In the genomic region with DNA sequence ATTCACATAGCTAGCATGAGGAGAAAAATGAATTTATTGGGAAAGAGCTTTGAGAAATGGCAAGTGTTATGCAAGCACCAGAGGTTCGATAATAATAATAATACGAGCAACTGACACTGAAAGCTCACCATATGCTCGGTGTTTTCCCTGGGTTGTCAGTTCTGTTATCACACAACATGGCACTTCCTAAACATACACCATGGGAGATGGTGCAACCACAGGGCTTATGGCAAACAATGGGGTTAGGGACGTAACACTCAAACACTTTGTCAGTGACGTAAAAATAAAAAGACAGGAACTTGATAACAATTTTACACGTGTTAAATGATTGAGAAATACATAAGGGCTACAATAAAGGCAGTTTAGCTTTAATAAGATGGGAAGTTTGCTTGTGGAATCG, we compare ENCODE assay signal across 24 cellular contexts. TPM values are rescaled to one million over a fixed set of nuclear protein-coding genes. Genes with fewer than 3 reads are reported as not detected.
A peak's percentile ranks its signal among the peaks of the same experiment; 100 is the strongest.
DNase-seq lines count a peak whose midpoint lies in the region; ATAC-seq and TF ChIP-seq lines count a peak whose summit lies in the region.
"Had no signal": no experiment of that assay in that cellular context is flagged by ENCODE, and none has a peak within 500 bp of the region (broad histone marks: within the 10 kb centered on the region; RNA-seq: fewer than 3 reads in every experiment).

No MANE protein-coding gene starts in this region.

- H3K27me3 Mint-ChIP-seq in activated T-helper 17 cell treated with anti-CD3 and anti-CD28 coated beads, Interleukin-2, amount 50 U/mL, for 72 hours = no peaks in the 10 kb centered on the region
- peaks cover 30 to 44% of the 10 kb centered on the region in 2 donors for H3K27me3 Mint-ChIP-seq in stimulated activated naive B cell treated with anti-CD40 and anti-IgM and Interleukin-4, amounts not matched to agents 10 μg/mL and 1 μg/mL and 100 μg/mL, for 72 hours

- H3K79me2 ChIP-seq in PC-3 (ENCODE audit: low read length) = no peaks in the 10 kb centered on the region

- no TSS peak for BruUV-seq in PC-3 (replicated peaks; lab: Mats Ljungman, UMichigan)

- no peaks in the 10 kb centered on the region for H3K36me3 Mint-ChIP-seq in activated T-helper 17 cell treated with anti-CD3 and anti-CD28 coated beads, Interleukin-2, amount 50 U/mL, for 72 hours (ENCODE audit: low read depth)
- H3K36me3 Mint-ChIP-seq in stimulated activated naive B cell treated with anti-CD40 and anti-IgM and Interleukin-4, amounts not matched to agents 10 μg/mL and 1 μg/mL and 100 μg/mL, for 72 hours = peaks cover 1 to 13% of the 10 kb centered on the region in 2 donors
- H3K36me3 Mint-ChIP-seq: activated naive CD8-positive, alpha-beta T cell treated with anti-CD3 and anti-CD28 coated beads, Interleukin-2, amount 10 ng/mL, durations not matched to agents 7 days and 5 days; stimulated activated memory B cell treated with anti-CD40 and anti-IgM and Interleukin-4, amounts not matched to agents 10 μg/mL and 1 μg/mL and 100 μg/mL, for 72 hours had no signal

- no peak overlapping the region for H3K27ac ChIP-seq in lower lobe of right lung
- no peak overlapping the region for H3K27ac ChIP-seq in PC-3 (ENCODE audit: low read length)
- H3K27ac ChIP-seq: transverse colon had no signal

- no peak overlapping the region for H2AFZ ChIP-seq in PC-3 (ENCODE audit: low read length)
- H2AFZ ChIP-seq: GM23338 had no signal

- peak; percentile 52 for DNase-seq in activated effector memory CD4-positive, alpha-beta T cell treated with anti-CD3 and anti-CD28 coated beads, Interleukin-2, amount 50 U/mL, for 16 hours
- DNase-seq in activated effector memory CD4-positive, alpha-beta T cell treated with Interleukin-2 at 50 U/mL for 16 hours = no peak
- DNase-seq in NCI-H1694 treated with DMSO at 0.1 percent for 48 hours (lab: John Stamatoyannopoulos, UW) (peak; percentile 51), hepatic stellate cell (ENCODE audit: low spot score) (no peak), lower lobe of right lung (no peak), PC-3 (no peak)
- no peak for DNase-seq in stimulated activated naive B cell treated with anti-CD40 and anti-IgM and Interleukin-4, amounts not matched to agents 10 μg/mL and 1 μg/mL and 100 μg/mL, for 72 hours
- DNase-seq: activated CD4-positive, alpha-beta T cell treated with anti-CD3 and anti-CD28 coated beads, Interleukin-2, amount 50 U/mL, for 48 hours; activated naive CD8-positive, alpha-beta T cell treated with anti-CD3 and anti-CD28 coated beads, Interleukin-2, amount 10 ng/mL, durations not matched to agents 7 days and 5 days; activated T-cell treated with anti-CD3 and anti-CD28 coated beads, Interleukin-2, amount 50 U/mL, for 1 hour; CD8-positive, alpha-beta memory T cell; cortex of kidney; foreskin fibroblast; midbrain; NCI-H2107; NCI-H748 treated with DMSO at 0.1 percent for 48 hours; transverse colon had no signal

- no peak overlapping the region for H3K9ac ChIP-seq in PC-3 (ENCODE audit: low read length)

- POLR2A ChIA-PET in PC-3 (lab: Charles Lee; ENCODE audit: unreplicated experiment) = no interaction called here

- TF ChIP-seq CTCF in lower lobe of right lung (IDR thresholded peaks at IDR 0.05) (no peak), PC-3 (conservative IDR thresholded peaks at IDR 0.05; ENCODE audit: low read depth, low read length) (no peak)

- intact Hi-C loops in lower lobe of right lung (cut with DNase I) = no loop called here
- intact Hi-C loops in PC-3 (cut with micrococcal nuclease) = no loop called here

- H3F3A ChIP-seq in PC-3 (ENCODE audit: low read length, unreplicated experiment) = no peaks in the 10 kb centered on the region

- H3K9me3 ChIP-seq in lower lobe of right lung = peaks cover 10% of the 10 kb centered on the region
- H3K9me3 ChIP-seq in PC-3 (ENCODE audit: low read length) = no peaks in the 10 kb centered on the region

- H3K27ac Mint-ChIP-seq in activated T-helper 17 cell treated with anti-CD3 and anti-CD28 coated beads, Interleukin-2, amount 50 U/mL, for 72 hours = no peak overlapping the region
- no peak overlapping the region for H3K27ac Mint-ChIP-seq in stimulated activated naive B cell treated with anti-CD40 and anti-IgM and Interleukin-4, amounts not matched to agents 10 μg/mL and 1 μg/mL and 100 μg/mL, for 72 hours
- H3K27ac Mint-ChIP-seq: activated naive CD8-positive, alpha-beta T cell treated with anti-CD3 and anti-CD28 coated beads, Interleukin-2, amount 10 ng/mL, durations not matched to agents 7 days and 5 days; GM23338; stimulated activated memory B cell treated with anti-CD40 and anti-IgM and Interleukin-4, amounts not matched to agents 10 μg/mL and 1 μg/mL and 100 μg/mL, for 72 hours had no signal

- H3K36me3 ChIP-seq in lower lobe of right lung = no peaks in the 10 kb centered on the region
- H3K36me3 ChIP-seq in PC-3 (ENCODE audit: low read depth, low read length) = no peaks in the 10 kb centered on the region
- H3K36me3 ChIP-seq: transverse colon had no signal

- H3K27me3 ChIP-seq in lower lobe of right lung (ENCODE audit: low read depth) (peaks cover 11% of the 10 kb centered on the region), PC-3 (ENCODE audit: low read length) (no peaks in the 10 kb centered on the region)

- H4K20me1 ChIP-seq in PC-3 (ENCODE audit: low read length) = no peaks in the 10 kb centered on the region

- H3K9me2 ChIP-seq in PC-3 (replicated peaks; ENCODE audit: low read length) = no peaks in the 10 kb centered on the region

- H3K4me1 Mint-ChIP-seq in activated T-helper 17 cell treated with anti-CD3 and anti-CD28 coated beads, Interleukin-2, amount 50 U/mL, for 72 hours = no peaks in the 10 kb centered on the region
- peaks cover 9 to 15% of the 10 kb centered on the region in 2 donors for H3K4me1 Mint-ChIP-seq in stimulated activated naive B cell treated with anti-CD40 and anti-IgM and Interleukin-4, amounts not matched to agents 10 μg/mL and 1 μg/mL and 100 μg/mL, for 72 hours
- H3K4me1 Mint-ChIP-seq: activated naive CD8-positive, alpha-beta T cell treated with anti-CD3 and anti-CD28 coated beads, Interleukin-2, amount 10 ng/mL, durations not matched to agents 7 days and 5 days; GM23338 had no signal

- H3K4me2 ChIP-seq in PC-3 (ENCODE audit: low read length) = no peak overlapping the region
- H3K4me2 ChIP-seq: GM23338 had no signal

- H3K4me3 Mint-ChIP-seq in activated T-helper 17 cell treated with anti-CD3 and anti-CD28 coated beads, Interleukin-2, amount 50 U/mL, for 72 hours = no peak overlapping the region
- H3K4me3 Mint-ChIP-seq in stimulated activated naive B cell treated with anti-CD40 and anti-IgM and Interleukin-4, amounts not matched to agents 10 μg/mL and 1 μg/mL and 100 μg/mL, for 72 hours = no peak overlapping the region
- H3K4me3 Mint-ChIP-seq: activated naive CD8-positive, alpha-beta T cell treated with anti-CD3 and anti-CD28 coated beads, Interleukin-2, amount 10 ng/mL, durations not matched to agents 7 days and 5 days; CD8-positive, alpha-beta memory T cell; GM23338; stimulated activated memory B cell treated with anti-CD40 and anti-IgM and Interleukin-4, amounts not matched to agents 10 μg/mL and 1 μg/mL and 100 μg/mL, for 72 hours had no signal

- CTCF ChIA-PET in PC-3 (lab: Charles Lee) = no interaction called here

- no peaks in the 10 kb centered on the region for H3K4me1 ChIP-seq in lower lobe of right lung
- H3K4me1 ChIP-seq in PC-3 (ENCODE audit: insufficient read depth, low read length) = no peaks in the 10 kb centered on the region
- H3K4me1 ChIP-seq: transverse colon had no signal

- H3K4me3 ChIP-seq in lower lobe of right lung (no peak overlapping the region), PC-3 (ENCODE audit: low read length) (no peak overlapping the region)
- H3K4me3 ChIP-seq: GM23338, transverse colon had no signal

- peak; percentile 42 for ATAC-seq in activated T-helper 17 cell treated with anti-CD3 and anti-CD28 coated beads, Interleukin-2, amount 50 U/mL, for 72 hours (replicated peaks)
- ATAC-seq in stimulated activated naive B cell treated with anti-CD40 and anti-IgM and Interleukin-4, amounts not matched to agents 10 μg/mL and 1 μg/mL and 100 μg/mL, for 72 hours (replicated peaks) = peak; percentile 54 to 68
- ATAC-seq in lower lobe of right lung (no peak), PC-3 (no peak)
- ATAC-seq: GM23338; stimulated activated memory B cell treated with anti-CD40 and anti-IgM and Interleukin-4, amounts not matched to agents 10 μg/mL and 1 μg/mL and 100 μg/mL, for 72 hours had no signal

- H3K9me3 Mint-ChIP-seq in activated T-helper 17 cell treated with anti-CD3 and anti-CD28 coated beads, Interleukin-2, amount 50 U/mL, for 72 hours = peaks cover 12% of the 10 kb centered on the region
- H3K9me3 Mint-ChIP-seq in stimulated activated naive B cell treated with anti-CD40 and anti-IgM and Interleukin-4, amounts not matched to agents 10 μg/mL and 1 μg/mL and 100 μg/mL, for 72 hours = peaks cover 10 to 12% of the 10 kb centered on the region in 2 donors

RNA-seq across cellular contexts. Expression of gene OR1D5, which starts 23.7 kb away (rescaled TPM):
- not detected for total RNA-seq in activated T-helper 17 cell treated with anti-CD3 and anti-CD28 coated beads, Interleukin-2, amount 50 U/mL, for 72 hours
- not detected for total RNA-seq in lower lobe of right lung
- total RNA-seq in PC-3 (2014; rRNA removed) = not detected in 2 replicates
- total RNA-seq: activated naive CD8-positive, alpha-beta T cell treated with anti-CD3 and anti-CD28 coated beads, Interleukin-2, amount 10 ng/mL, durations not matched to agents 7 days and 5 days; CD8-positive, alpha-beta memory T cell; Daoy; endothelial cell of umbilical vein; GM23338; renal cortical epithelial cell; RPMI7951; transverse colon had no signal

Comparison
In these comparisons a context has a peak if more than half of its experiments do, and no peak if none do; other contexts are left out.
1. DNase-seq: peak in activated effector memory CD4-positive, alpha-beta T cell treated with anti-CD3 and anti-CD28 coated beads, Interleukin-2, amount 50 U/mL, for 16 hours (single experiment) and NCI-H1694 treated with DMSO at 0.1 percent for 48 hours (single experiment); none in activated effector memory CD4-positive, alpha-beta T cell treated with Interleukin-2 at 50 U/mL for 16 hours (single experiment), stimulated activated naive B cell treated with anti-CD40 and anti-IgM and Interleukin-4, amounts not matched to agents 10 μg/mL and 1 μg/mL and 100 μg/mL, for 72 hours (single experiment), hepatic stellate cell (single experiment), lower lobe of right lung (single experiment) and PC-3 (single experiment).
2. ATAC-seq: peak in activated T-helper 17 cell treated with anti-CD3 and anti-CD28 coated beads, Interleukin-2, amount 50 U/mL, for 72 hours (single experiment) and stimulated activated naive B cell treated with anti-CD40 and anti-IgM and Interleukin-4, amounts not matched to agents 10 μg/mL and 1 μg/mL and 100 μg/mL, for 72 hours (2 of 2); none in lower lobe of right lung (0 of 2) and PC-3 (single experiment).